9 cellular contexts compared by ENCODE assay signal in genomic region chr1:241499910-241500309, GRCh38. TPM values are rescaled to one million over a fixed set of nuclear protein-coding genes. Genes with fewer than 3 reads are reported as not detected.
DNase-seq lines count a peak whose midpoint lies in the region; ATAC-seq and TF ChIP-seq lines count a peak whose summit lies in the region.
"Had no signal": no experiment of that assay in that cellular context is flagged by ENCODE, and none has a peak within 500 bp of the region (broad histone marks: within the 10 kb centered on the region; RNA-seq: fewer than 3 reads in every experiment).

No MANE protein-coding gene starts in this region.

- peak; percentile 17 for TF ChIP-seq CTCF in lower lobe of right lung (IDR thresholded peaks at IDR 0.05)

- peaks cover 94% of the 10 kb centered on the region for H3K36me3 ChIP-seq in lower lobe of right lung

- no peaks in the 10 kb centered on the region for H3K9me3 ChIP-seq in lower lobe of right lung

- H3K27me3 ChIP-seq in lower lobe of right lung (ENCODE audit: low read depth): no peaks in the 10 kb centered on the region

- in situ Hi-C loops in KBM-7 (cut with MboI; ENCODE audit: low pct_unique_long_range_greater_than_20kb, low sequenced_read_pairs): no loop called here

- no peaks in the 10 kb centered on the region for H3K4me1 Mint-ChIP-seq in stimulated activated effector memory CD8-positive, alpha-beta T cell treated with anti-CD3 and anti-CD28 coated beads, Interleukin-12 subunit alpha, Interleukin-12 subunit beta, amount 100 ng/mL, for 72 hours

- no peak for ATAC-seq in lower lobe of right lung
- ATAC-seq in HG02885 (IDR thresholded peaks at IDR 0.05; ENCODE audit: poor library complexity, unreplicated experiment): no peak
- ATAC-seq in GM18873 (IDR thresholded peaks at IDR 0.05; ENCODE audit: low FRiP score, unreplicated experiment): no peak
- ATAC-seq in stimulated activated effector memory CD8-positive, alpha-beta T cell treated with anti-CD3 and anti-CD28 coated beads, Interleukin-12 subunit alpha, Interleukin-12 subunit beta, amount 100 ng/mL, for 72 hours: no peak
- ATAC-seq in HG03039 (IDR thresholded peaks at IDR 0.05; ENCODE audit: unreplicated experiment): no peak

- H3K27ac Mint-ChIP-seq in stimulated activated effector memory CD8-positive, alpha-beta T cell treated with anti-CD3 and anti-CD28 coated beads, Interleukin-12 subunit alpha, Interleukin-12 subunit beta, amount 100 ng/mL, for 72 hours: no peak overlapping the region

- DNase-seq in DMS53 treated with DMSO at 0.1 percent for 48 hours (lab: John Stamatoyannopoulos, UW; ENCODE audit: unreplicated experiment) (peak; percentile 32), KBM-7 (peak; percentile 26), amniotic epithelial cell (ENCODE audit: low read depth) (peak; percentile 36), lower lobe of right lung (no peak)
- no peak for DNase-seq in stimulated activated effector memory CD8-positive, alpha-beta T cell treated with anti-CD3 and anti-CD28 coated beads, Interleukin-12 subunit alpha, Interleukin-12 subunit beta, amount 100 ng/mL, for 72 hours (ENCODE audit: low spot score in 2 of 2)
- DNase-seq: effector memory CD4-positive, alpha-beta T cell had no signal

- no peaks in the 10 kb centered on the region for H3K4me1 ChIP-seq in lower lobe of right lung

- no peak overlapping the region for H3K4me3 ChIP-seq in lower lobe of right lung

- intact Hi-C loops in lower lobe of right lung (cut with DNase I): no loop called here

- H3K4me3 Mint-ChIP-seq in stimulated activated effector memory CD8-positive, alpha-beta T cell treated with anti-CD3 and anti-CD28 coated beads, Interleukin-12 subunit alpha, Interleukin-12 subunit beta, amount 100 ng/mL, for 72 hours: no peak overlapping the region

- no peaks in the 10 kb centered on the region for H3K9me3 Mint-ChIP-seq in stimulated activated effector memory CD8-positive, alpha-beta T cell treated with anti-CD3 and anti-CD28 coated beads, Interleukin-12 subunit alpha, Interleukin-12 subunit beta, amount 100 ng/mL, for 72 hours

- no peak overlapping the region for H3K27ac ChIP-seq in lower lobe of right lung

- H3K36me3 Mint-ChIP-seq in stimulated activated effector memory CD8-positive, alpha-beta T cell treated with anti-CD3 and anti-CD28 coated beads, Interleukin-12 subunit alpha, Interleukin-12 subunit beta, amount 100 ng/mL, for 72 hours: peaks cover 92% of the 10 kb centered on the region

RNA-seq across cellular contexts. Expression of gene FH, which starts 19.6 kb away (rescaled TPM):
- 42.1 TPM for total RNA-seq in lower lobe of right lung

RNA-seq across cellular contexts. Expression of gene KMO, which starts 32.3 kb away (rescaled TPM):
- 23.0 TPM for total RNA-seq in lower lobe of right lung

Comparison
In these comparisons a context has a peak if more than half of its experiments do, and no peak if none do; other contexts are left out.
1. DNase-seq: peak in DMS53 treated with DMSO at 0.1 percent for 48 hours (single experiment), KBM-7 (single experiment) and amniotic epithelial cell (single experiment); none in lower lobe of right lung (single experiment) and stimulated activated effector memory CD8-positive, alpha-beta T cell treated with anti-CD3 and anti-CD28 coated beads, Interleukin-12 subunit alpha, Interleukin-12 subunit beta, amount 100 ng/mL, for 72 hours (0 of 2).